In genomic region chr17:73912360-73912746, GRCh38 we compare ENCODE assay signal across 30 cellular contexts.
"Had no signal": no experiment of that assay in that cellular context is flagged by ENCODE, and none has a peak within 500 bp of the region (broad histone marks: within the 10 kb centered on the region; RNA-seq: fewer than 3 reads in every experiment).

No MANE protein-coding gene starts in this region.

- ATAC-seq: naive thymus-derived CD4-positive, alpha-beta T cell; psoas muscle; right cardiac atrium; sciatic nerve; stimulated activated memory B cell treated with anti-CD40 and anti-IgM and Interleukin-4, amounts not matched to agents 10 μg/mL and 1 μg/mL and 100 μg/mL, for 72 hours; stimulated activated naive CD8-positive, alpha-beta T cell treated with anti-CD3 and anti-CD28 coated beads, Interleukin-15, amount 100 ng/mL, for 72 hours; stimulated activated naive CD8-positive, alpha-beta T cell treated with anti-CD3 and anti-CD28 coated beads, Interleukin-15, Interleukin-2, amounts not matched to agents 100 U/mL and 50 U/mL, for 24 hours; upper lobe of right lung had no signal

- H3K4me1 Mint-ChIP-seq: nephron; stimulated activated memory B cell treated with anti-CD40 and anti-IgM and Interleukin-4, amounts not matched to agents 10 μg/mL and 1 μg/mL and 100 μg/mL, for 72 hours; stimulated activated naive CD8-positive, alpha-beta T cell treated with anti-CD3 and anti-CD28 coated beads, Interleukin-15, amount 100 ng/mL, for 72 hours had no signal

- H3K9me3 ChIP-seq: ovary, suprapubic skin, testis, upper lobe of right lung, uterus had no signal

- H3K4me3 Mint-ChIP-seq: naive thymus-derived CD4-positive, alpha-beta T cell; nephron; neural progenitor cell; stimulated activated memory B cell treated with anti-CD40 and anti-IgM and Interleukin-4, amounts not matched to agents 10 μg/mL and 1 μg/mL and 100 μg/mL, for 72 hours; stimulated activated naive CD8-positive, alpha-beta T cell treated with anti-CD3 and anti-CD28 coated beads, Interleukin-15, amount 100 ng/mL, for 72 hours; type B pancreatic cell had no signal

- H3K36me3 Mint-ChIP-seq: neural progenitor cell; stimulated activated memory B cell treated with anti-CD40 and anti-IgM and Interleukin-4, amounts not matched to agents 10 μg/mL and 1 μg/mL and 100 μg/mL, for 72 hours; type B pancreatic cell had no signal

- H3K4me1 ChIP-seq: neural progenitor cell, parathyroid adenoma, psoas muscle, spleen, suprapubic skin, testis, tibial artery, transverse colon, upper lobe of right lung, uterus had no signal

- H3K36me3 ChIP-seq: neural progenitor cell, ovary, spleen, suprapubic skin, tibial artery, transverse colon, upper lobe of right lung, uterus had no signal

- H3K27ac ChIP-seq: neural progenitor cell, ovary, parathyroid adenoma, psoas muscle, skin epidermis, spleen, suprapubic skin, testis, tibial artery, transverse colon, upper lobe of right lung, uterus had no signal

- H3K4me3 ChIP-seq: neural progenitor cell, ovary, psoas muscle, skin epidermis, smooth muscle cell, spleen, suprapubic skin, testis, tibial artery, transverse colon, upper lobe of right lung, uterus had no signal

- H3K27ac Mint-ChIP-seq: naive thymus-derived CD4-positive, alpha-beta T cell; nephron; neural progenitor cell; progenitor cell of endocrine pancreas; stimulated activated memory B cell treated with anti-CD40 and anti-IgM and Interleukin-4, amounts not matched to agents 10 μg/mL and 1 μg/mL and 100 μg/mL, for 72 hours; stimulated activated naive CD8-positive, alpha-beta T cell treated with anti-CD3 and anti-CD28 coated beads, Interleukin-15, amount 100 ng/mL, for 72 hours; type B pancreatic cell had no signal

- DNase-seq: naive thymus-derived CD4-positive, alpha-beta T cell; occipital lobe; ovary; psoas muscle; right cardiac atrium; spleen; stimulated activated CD4-positive, alpha-beta T cell treated with anti-CD3 and anti-CD28 coated beads, Interleukin-12 subunit alpha, Interleukin-12 subunit beta, amount 100 ng/mL, for 4 hours; stimulated activated CD4-positive, alpha-beta T cell treated with anti-CD3 and anti-CD28 coated beads, Interleukin-1b, Interleukin-23, amount 100 ng/mL, for 48 hours; stimulated activated CD4-positive, alpha-beta T cell treated with anti-CD3 and anti-CD28 coated beads, Interleukin-4, amount 100 ng/mL, for 1 hour; stimulated activated CD4-positive, alpha-beta T cell treated with anti-CD3 and anti-CD28 coated beads, Interleukin-4, amount 100 ng/mL, for 4 hours; stimulated activated CD8-positive, alpha-beta memory T cell treated with anti-CD3 and anti-CD28 coated beads, Interleukin-4, amount 100 ng/mL, for 48 hours; stimulated activated naive CD4-positive, alpha-beta T cell; stimulated activated naive CD8-positive, alpha-beta T cell treated with anti-CD3 and anti-CD28 coated beads, Interleukin-15, amount 100 ng/mL, for 72 hours; stimulated activated naive CD8-positive, alpha-beta T cell treated with anti-CD3 and anti-CD28 coated beads, Interleukin-15, Interleukin-2, amounts not matched to agents 100 U/mL and 50 U/mL, for 24 hours; substantia nigra; testis; tibial artery; transverse colon; upper lobe of right lung; uterus had no signal
